ENCODE assay signal across 8 cellular contexts in the genomic region with DNA sequence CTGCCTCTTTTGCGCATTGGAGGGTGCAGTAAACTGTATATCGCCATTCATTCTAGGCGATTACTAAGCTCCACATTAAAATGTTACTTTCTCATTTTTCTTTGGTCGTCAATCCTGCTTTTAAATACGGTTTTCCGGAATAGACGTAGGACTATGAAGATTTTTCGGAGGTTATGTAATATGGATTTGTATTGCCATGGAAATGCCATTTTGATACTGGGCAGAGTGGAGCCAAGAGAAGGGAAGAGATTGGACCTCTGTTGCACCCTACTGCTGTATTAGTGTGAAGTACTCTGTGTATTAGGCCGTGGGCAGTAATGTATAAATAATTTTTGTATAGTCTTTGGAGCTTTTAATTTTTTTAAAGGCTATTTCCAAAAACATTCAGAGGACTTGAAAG. TPM values are rescaled to one million over a fixed set of nuclear protein-coding genes. Genes with fewer than 3 reads are reported as not detected.
DNase-seq lines count a peak whose midpoint lies in the region; ATAC-seq, FAIRE-seq and TF ChIP-seq lines count a peak whose summit lies in the region.

No MANE protein-coding gene starts in this region.

- peak overlapping the region; percentile 96 for H3K18ac ChIP-seq in neuronal stem cell (ENCODE audit: low read length)

- peak overlapping the region; percentile 86; the same call in 1 of the 2 replicates for H3K27ac ChIP-seq in MM.1S (ENCODE audit: low read length)
- peak overlapping the region; percentile 95 for H3K27ac ChIP-seq in ectodermal cell (ENCODE audit: insufficient read depth, low read depth, low read length, poor library complexity, severe bottlenecking)
- no peak overlapping the region for H3K27ac ChIP-seq in neuronal stem cell (replicated peaks; ENCODE audit: low read length)

- H4K91ac ChIP-seq in neuronal stem cell (ENCODE audit: low read depth, low read length, poor library complexity): no peak overlapping the region

- ATAC-seq in HG02981 (IDR thresholded peaks at IDR 0.05; ENCODE audit: unreplicated experiment): no peak
- no peak for ATAC-seq in GM18517 (IDR thresholded peaks at IDR 0.05; ENCODE audit: unreplicated experiment)

- no peaks in the 10 kb centered on the region for H3F3A ChIP-seq in MM.1S (ENCODE audit: insufficient read depth, low read length)

- CTCF ChIA-PET in Calu3 (lab: Charles Lee): interaction anchor here (2.3 kb wide), 1 partner anchor 32 kb away, joined by 15 read pairs; the partner anchor contains the start of gene ZFYVE1

- intact Hi-C loops in Calu3 (cut with micrococcal nuclease; ENCODE audit: unreplicated experiment): no loop called here

- peak overlapping the region; percentile 38 for H3K4ac ChIP-seq in neuronal stem cell (ENCODE audit: low read length)

- no peak overlapping the region for H3K14ac ChIP-seq in neuronal stem cell (ENCODE audit: low read length)

- H3K9me3 ChIP-seq in MM.1S (replicated peaks; ENCODE audit: insufficient read depth, low read length) (no peaks in the 10 kb centered on the region), ectodermal cell (ENCODE audit: control insufficient read depth, low read length) (no peaks in the 10 kb centered on the region), neuronal stem cell (replicated peaks in 1 of 2; ENCODE audit: control insufficient read depth in 2 of 2, insufficient read depth in 1 of 2, low read depth in 1 of 2, low read length in 2 of 2) (no peaks in the 10 kb centered on the region)

- H2BK12ac ChIP-seq in neuronal stem cell (ENCODE audit: low read length): no peak overlapping the region

- TF ChIP-seq CTCF in Calu3 (IDR thresholded peaks at IDR 0.05; ENCODE audit: unreplicated experiment) (no peak), MM.1S (IDR thresholded peaks at IDR 0.05; ENCODE audit: low read length) (no peak)

- H3K79me2 ChIP-seq in MM.1S (ENCODE audit: low read length): peaks cover 57% of the 10 kb centered on the region

- peak overlapping the region; percentile 84 for H3K9ac ChIP-seq in MM.1S (ENCODE audit: low read length)
- H3K9ac ChIP-seq in neuronal stem cell (ENCODE audit: low read depth, low read length, poor library complexity): peak overlapping the region; percentile 95

- no peak overlapping the region for H3K4me3 Mint-ChIP-seq in Calu3 (ENCODE audit: low read depth, unreplicated experiment)

- no peak overlapping the region for H3K27ac Mint-ChIP-seq in Calu3 (ENCODE audit: unreplicated experiment)

- no peak for DNase-seq in Calu3
- no peak for DNase-seq in MM.1S
- DNase-seq in neuronal stem cell (ENCODE audit: low spot score): no peak
- DNase-seq in GM19239 (ENCODE audit: insufficient read length, low spot score): no peak
- DNase-seq in amniotic stem cell (lab: John Stamatoyannopoulos, UW): no peak

- BruUV-seq in Calu3 (replicated peaks; lab: Mats Ljungman, UMichigan): TSS peak; percentile 46

- no peak overlapping the region for H2BK5ac ChIP-seq in neuronal stem cell (ENCODE audit: low read length)

- H3K27me3 ChIP-seq in MM.1S (replicated peaks; ENCODE audit: insufficient read depth, low read length): no peaks in the 10 kb centered on the region
- H3K27me3 ChIP-seq in ectodermal cell (ENCODE audit: control insufficient read depth, insufficient read depth, low read length, poor library complexity, severe bottlenecking): no peaks in the 10 kb centered on the region
- H3K27me3 ChIP-seq in neuronal stem cell (ENCODE audit: control insufficient read depth in 3 of 3, insufficient read depth in 3 of 3, low read depth in 1 of 3, low read length in 3 of 3): no peaks in the 10 kb centered on the region

- H2AK5ac ChIP-seq in neuronal stem cell (ENCODE audit: low read depth, low read length): no peak overlapping the region

- WGBS in ectodermal cell, 2 experiments: 4 to 5% methylated on average over 9 of the region's 9 CpGs
- WGBS in neuronal stem cell (ENCODE audit: extremely low coverage in 2 of 2, insufficient read length in 2 of 2, insufficient replicate concordance in 1 of 2), 2 donors: no CpG with 5 or more reads among the region's 9 CpGs

- H3K36me3 Mint-ChIP-seq in Calu3 (ENCODE audit: insufficient read depth, unreplicated experiment): peaks cover 18% of the 10 kb centered on the region

- no peak overlapping the region for H3K23ac ChIP-seq in neuronal stem cell (ENCODE audit: low read depth, low read length, poor library complexity)

- H3K4me3 ChIP-seq in MM.1S (ENCODE audit: low read length) (peak overlapping the region; percentile 79), ectodermal cell (ENCODE audit: insufficient read depth, low read depth, low read length) (peak overlapping the region; percentile 96), neuronal stem cell (ENCODE audit: low read length in 2 of 2) (peak overlapping the region; percentile 89 to 98)

- H3K36me3 ChIP-seq in MM.1S (replicated peaks; ENCODE audit: insufficient read depth, low read length) (no peaks in the 10 kb centered on the region), ectodermal cell (ENCODE audit: control insufficient read depth, insufficient read depth, low read length) (no peaks in the 10 kb centered on the region), neuronal stem cell (replicated peaks in 1 of 2; ENCODE audit: control insufficient read depth in 2 of 2, insufficient read depth in 2 of 2, low read length in 2 of 2) (peaks cover 0 to 43% of the 10 kb centered on the region in 2 donors)

- H2AFZ ChIP-seq in MM.1S (ENCODE audit: low read length) (no peak overlapping the region), neuronal stem cell (ENCODE audit: low read length) (peak overlapping the region; percentile 87)

- H4K8ac ChIP-seq in neuronal stem cell (ENCODE audit: low read depth, low read length): no peak overlapping the region

- H2BK120ac ChIP-seq in neuronal stem cell (ENCODE audit: low read depth, low read length): no peak overlapping the region

- H2BK15ac ChIP-seq in neuronal stem cell (ENCODE audit: low read length): no peak overlapping the region

- no peaks in the 10 kb centered on the region; the same call in 1 of the 2 replicates for H4K20me1 ChIP-seq in MM.1S (ENCODE audit: insufficient read depth, low read length)

- H3K4me1 ChIP-seq in MM.1S (ENCODE audit: low read length) (no peaks in the 10 kb centered on the region), ectodermal cell (ENCODE audit: control insufficient read depth, insufficient read depth, low read length) (peaks cover 3% of the 10 kb centered on the region), neuronal stem cell (ENCODE audit: control insufficient read depth in 2 of 2, insufficient read depth in 1 of 2, low read depth in 1 of 2, low read length in 2 of 2) (no peaks in the 10 kb centered on the region)

- no peaks in the 10 kb centered on the region for H3K27me3 Mint-ChIP-seq in Calu3 (ENCODE audit: unreplicated experiment)

- no peaks in the 10 kb centered on the region for H3K9me3 Mint-ChIP-seq in Calu3 (ENCODE audit: low read depth, unreplicated experiment)

- peaks cover 3% of the 10 kb centered on the region for H3K79me1 ChIP-seq in neuronal stem cell (ENCODE audit: low read depth, low read length)

- H3K9me2 ChIP-seq in MM.1S (replicated peaks; ENCODE audit: insufficient read depth, low read length): no peaks in the 10 kb centered on the region

- no peak for FAIRE-seq in GM19239 (lab: Jason Lieb, UNC)

- peaks cover 8% of the 10 kb centered on the region for H3K4me1 Mint-ChIP-seq in Calu3 (ENCODE audit: low read depth, unreplicated experiment)

- H3K4me2 ChIP-seq in MM.1S (ENCODE audit: low read depth, low read length): peak overlapping the region; percentile 61
- H3K4me2 ChIP-seq in neuronal stem cell (ENCODE audit: insufficient read depth, low read length, poor library complexity, severe bottlenecking): peak overlapping the region; percentile 73

RNA-seq across cellular contexts. Expression of gene RBM25, which starts 1.0 kb away (rescaled TPM):
- total RNA-seq in Calu3 (2022): 87.5 and 94.2 TPM in 2 replicates
- 119 TPM for polyA plus RNA-seq in ectodermal cell (2013, experiment 1 of 4)
- polyA plus RNA-seq in ectodermal cell (2013, experiment 2 of 4): 131 TPM
- polyA plus RNA-seq in ectodermal cell (2013, experiment 3 of 4): 95.5 TPM
- polyA plus RNA-seq in ectodermal cell (2013, experiment 4 of 4): 106 TPM
- 107 TPM for polyA plus RNA-seq in neuronal stem cell (2013, experiment 1 of 2)
- 109 TPM for polyA plus RNA-seq in neuronal stem cell (2013, experiment 2 of 2)

RNA-seq across cellular contexts. Expression of gene ZFYVE1, which starts 32.4 kb away (rescaled TPM):
- total RNA-seq in Calu3 (2022): 10.6 and 11.9 TPM in 2 replicates
- 18.3 TPM for polyA plus RNA-seq in ectodermal cell (2013, experiment 1 of 4)
- 22.1 TPM for polyA plus RNA-seq in ectodermal cell (2013, experiment 2 of 4)
- 14.4 TPM for polyA plus RNA-seq in ectodermal cell (2013, experiment 3 of 4)
- 16.3 TPM for polyA plus RNA-seq in ectodermal cell (2013, experiment 4 of 4)
- 6.1 TPM for polyA plus RNA-seq in neuronal stem cell (2013, experiment 1 of 2)
- polyA plus RNA-seq in neuronal stem cell (2013, experiment 2 of 2): 6.1 TPM
